Comparison of ENCODE assay signal across 8 cellular contexts in genomic region chr4:15232725-15233597, GRCh38.
A peak's percentile ranks its signal among the peaks of the same experiment; 100 is the strongest.
DNase-seq lines count a peak whose midpoint lies in the region; ATAC-seq and TF ChIP-seq lines count a peak whose summit lies in the region.

No MANE protein-coding gene starts in this region.

- H3K4me3 Mint-ChIP-seq in activated CD4-positive, alpha-beta memory T cell treated with anti-CD3 and anti-CD28 coated beads, Interleukin-2, amount 10 ng/mL, durations not matched to agents 7 days and 5 days = peak overlapping the region; percentile 1
- no peak overlapping the region for H3K4me3 Mint-ChIP-seq in glutamatergic neuron (ENCODE audit: unreplicated experiment)

- H3K27ac Mint-ChIP-seq in activated CD4-positive, alpha-beta memory T cell treated with anti-CD3 and anti-CD28 coated beads, Interleukin-2, amount 10 ng/mL, durations not matched to agents 7 days and 5 days = no peak overlapping the region
- H3K27ac Mint-ChIP-seq in glutamatergic neuron (ENCODE audit: unreplicated experiment) = peak overlapping the region; percentile 67

- TF ChIP-seq CTCF in AG04449 (IDR thresholded peaks at IDR 0.05; ENCODE audit: insufficient read depth, low read length, missing control alignments) (no peak), glutamatergic neuron (IDR thresholded peaks at IDR 0.05; ENCODE audit: partially characterized antibody, unreplicated experiment) (no peak)

- no peaks in the 10 kb centered on the region for H3K36me3 Mint-ChIP-seq in activated CD4-positive, alpha-beta memory T cell treated with anti-CD3 and anti-CD28 coated beads, Interleukin-2, amount 10 ng/mL, durations not matched to agents 7 days and 5 days (ENCODE audit: low read depth)
- no peaks in the 10 kb centered on the region for H3K36me3 Mint-ChIP-seq in glutamatergic neuron (ENCODE audit: unreplicated experiment)

- no peak overlapping the region for H3K4me3 ChIP-seq in AG04449 (ENCODE audit: low read depth, low read length)

- no peaks in the 10 kb centered on the region for H3K27me3 Mint-ChIP-seq in activated CD4-positive, alpha-beta memory T cell treated with anti-CD3 and anti-CD28 coated beads, Interleukin-2, amount 10 ng/mL, durations not matched to agents 7 days and 5 days
- H3K27me3 Mint-ChIP-seq in glutamatergic neuron (ENCODE audit: unreplicated experiment) = no peaks in the 10 kb centered on the region

- peak; percentile 31 for ATAC-seq in GM21786 (IDR thresholded peaks at IDR 0.05; ENCODE audit: unreplicated experiment)
- ATAC-seq in GM21619 (IDR thresholded peaks at IDR 0.05; ENCODE audit: unreplicated experiment) = no peak

- H3K4me1 Mint-ChIP-seq in activated CD4-positive, alpha-beta memory T cell treated with anti-CD3 and anti-CD28 coated beads, Interleukin-2, amount 10 ng/mL, durations not matched to agents 7 days and 5 days = peaks cover 24% of the 10 kb centered on the region
- H3K4me1 Mint-ChIP-seq in glutamatergic neuron (ENCODE audit: low read depth, unreplicated experiment) = peaks cover 11% of the 10 kb centered on the region

- H3K9me3 Mint-ChIP-seq in activated CD4-positive, alpha-beta memory T cell treated with anti-CD3 and anti-CD28 coated beads, Interleukin-2, amount 10 ng/mL, durations not matched to agents 7 days and 5 days = no peaks in the 10 kb centered on the region
- no peaks in the 10 kb centered on the region for H3K9me3 Mint-ChIP-seq in glutamatergic neuron (ENCODE audit: unreplicated experiment)

- POLR2A ChIA-PET in AG04449 (lab: Yijun Ruan, JAX) = interaction anchor here (0.7 kb wide), 1 partner anchor 218 kb away, joined by 4 read pairs; no protein-coding TSS in a partner anchor
- POLR2A ChIA-PET in activated CD4-positive, alpha-beta memory T cell treated with anti-CD3 and anti-CD28 coated beads, Interleukin-2, amount 10 ng/mL, durations not matched to agents 7 days and 5 days (lab: Charles Lee) = interaction anchor here (1.0 to 1.1 kb wide), 2 partner anchors 230 to 422 kb away, joined by 3 to 5 read pairs; partner anchors contain the start of gene FBXL5

- CTCF ChIA-PET in AG04449 (lab: Yijun Ruan, JAX) = interaction anchor here (0.5 to 10.3 kb wide), 12 partner anchors 9 to 1578 kb away, joined by 3 to 358 read pairs (median 4); partner anchors contain the start of gene CC2D2A
- CTCF ChIA-PET in activated CD4-positive, alpha-beta memory T cell treated with anti-CD3 and anti-CD28 coated beads, Interleukin-2, amount 10 ng/mL, durations not matched to agents 7 days and 5 days (lab: Charles Lee) = interaction anchor here (1.2 to 3.8 kb wide), 6 partner anchors 10 to 723 kb away, joined by 3 to 24 read pairs (median 5); no protein-coding TSS in a partner anchor

- DNase-seq in AG04449 (ENCODE audit: low read depth, low spot score) (peak; percentile 49), glutamatergic neuron (no peak), smooth muscle cell of the brain vasculature (ENCODE audit: low read depth, low spot score) (peak; percentile 54), HUDEP-2 (lab: John Stamatoyannopoulos, UW; ENCODE audit: unreplicated experiment in 76 of 76) (no peak), occipital lobe (lab: John Stamatoyannopoulos, UW) (no peak)
- peak; percentile 17 for DNase-seq in activated CD4-positive, alpha-beta memory T cell treated with anti-CD3 and anti-CD28 coated beads, Interleukin-2, amount 10 ng/mL, durations not matched to agents 7 days and 5 days

Comparison
In these comparisons a context has a peak if more than half of its experiments do, and no peak if none do; other contexts are left out.
1. DNase-seq: peak in AG04449 (single experiment), activated CD4-positive, alpha-beta memory T cell treated with anti-CD3 and anti-CD28 coated beads, Interleukin-2, amount 10 ng/mL, durations not matched to agents 7 days and 5 days (single experiment) and smooth muscle cell of the brain vasculature (single experiment); none in glutamatergic neuron (single experiment), HUDEP-2 (0 of 76) and occipital lobe (single experiment).